ENCODE assay signal across 8 cellular contexts in genomic region chr4:24470681-24471622, GRCh38.
DNase-seq lines count a peak whose midpoint lies in the region; ATAC-seq and TF ChIP-seq lines count a peak whose summit lies in the region.

No MANE protein-coding gene starts in this region.

- no peaks in the 10 kb centered on the region for H4K20me1 ChIP-seq in GM23338 (replicated peaks; ENCODE audit: insufficient read depth)
- no peaks in the 10 kb centered on the region for H4K20me1 ChIP-seq in SU-DHL-6 (ENCODE audit: low read depth, low read length)

- no peaks in the 10 kb centered on the region for H3K9me3 ChIP-seq in SU-DHL-6 (ENCODE audit: insufficient read depth, low read length)

- peaks cover 36% of the 10 kb centered on the region for H3K27me3 ChIP-seq in GM23338 (ENCODE audit: insufficient read depth)
- no peaks in the 10 kb centered on the region for H3K27me3 ChIP-seq in SU-DHL-6 (ENCODE audit: low read length)

- peaks cover 13% of the 10 kb centered on the region for H3F3A ChIP-seq in GM23338 (replicated peaks; ENCODE audit: low read depth)
- H3F3A ChIP-seq in SU-DHL-6 (ENCODE audit: insufficient read depth), result no peaks in the 10 kb centered on the region

- H3K9me2 ChIP-seq in GM23338 (ENCODE audit: insufficient read depth) (no peaks in the 10 kb centered on the region), SU-DHL-6 (replicated peaks; ENCODE audit: insufficient read depth, low read length) (no peaks in the 10 kb centered on the region)

- H3K27ac ChIP-seq in GM23338 (ENCODE audit: low read depth) (no peak overlapping the region), SU-DHL-6 (ENCODE audit: low read depth, low read length) (no peak overlapping the region)

- no peaks in the 10 kb centered on the region; the same call in 2 of the 3 replicates for H3K36me3 Mint-ChIP-seq in GM23338 (ENCODE audit: low read depth)

- peaks cover 3% of the 10 kb centered on the region; the same call in 2 of the 3 replicates for H3K9me3 Mint-ChIP-seq in GM23338

- ATAC-seq in GM23338, result peak; percentile 11
- ATAC-seq in GM21619 (IDR thresholded peaks at IDR 0.05; ENCODE audit: unreplicated experiment), result no peak
- no peak for ATAC-seq in HG03469 (IDR thresholded peaks at IDR 0.05; ENCODE audit: unreplicated experiment)

- no peak overlapping the region for H3K9ac ChIP-seq in SU-DHL-6 (ENCODE audit: low read length)

- DNase-seq in AG20443 (ENCODE audit: low spot score) (peak; percentile 62), GM23338 (ENCODE audit: low spot score) (peak; percentile 60), cerebellar cortex (ENCODE audit: low spot score) (peak; percentile 48), left kidney (ENCODE audit: low read depth, low spot score) (peak; percentile 83)
- peak; percentile 14 to 26 (median 25) for DNase-seq in stimulated activated CD4-positive, alpha-beta T cell treated with anti-CD3 and anti-CD28 coated beads, TNF-alpha, amount 100 ng/mL, for 4 hours (ENCODE audit: low read depth in 3 of 3)

- H3K4me3 Mint-ChIP-seq in GM23338, result peak overlapping the region; percentile 94

- H3K27me3 Mint-ChIP-seq in GM23338 (ENCODE audit: insufficient read depth, low read depth, poor library complexity), result peaks cover 40% of the 10 kb centered on the region

- H3K4me2 ChIP-seq in GM23338 (peak overlapping the region; percentile 95), SU-DHL-6 (ENCODE audit: low read depth, low read length, poor library complexity, severe bottlenecking) (peak overlapping the region; percentile 74)

- H3K4me1 Mint-ChIP-seq in GM23338, result peaks cover 49% of the 10 kb centered on the region

- H2AFZ ChIP-seq in GM23338 (peak overlapping the region; percentile 24; the same call in 1 of the 2 replicates), SU-DHL-6 (ENCODE audit: low read depth, low read length, severe bottlenecking) (peak overlapping the region; percentile 82)

- H3K36me3 ChIP-seq in GM23338 (ENCODE audit: insufficient read depth) (no peaks in the 10 kb centered on the region), SU-DHL-6 (ENCODE audit: low read length) (no peaks in the 10 kb centered on the region)

- TF ChIP-seq CTCF in GM23338 (conservative IDR thresholded peaks at IDR 0.05; ENCODE audit: low read depth in 2 of 2) (peak; percentile 6 to 19; a peak in 1 of 4 replicates), SU-DHL-6 (IDR thresholded peaks at IDR 0.05; ENCODE audit: insufficient read depth, low read length, poor library complexity, severe bottlenecking) (no peak)

- H3K4me1 ChIP-seq in GM23338 (ENCODE audit: insufficient read depth), result peaks cover 45% of the 10 kb centered on the region

- H3K27ac Mint-ChIP-seq in GM23338, result no peak overlapping the region

- H3K79me2 ChIP-seq in GM23338 (replicated peaks; ENCODE audit: insufficient read depth) (no peaks in the 10 kb centered on the region; the same call in 1 of the 2 replicates), SU-DHL-6 (ENCODE audit: insufficient read depth, low read length) (no peaks in the 10 kb centered on the region)

- H3K4me3 ChIP-seq in GM23338 (peak overlapping the region; percentile 81), SU-DHL-6 (ENCODE audit: insufficient read depth, low read length, poor library complexity, severe bottlenecking) (peak overlapping the region; percentile 56)

TF ChIP-seq in GM23338, 12 proteins besides CTCF, POLR2A, EP300 and RAD21 (continues in another document):
- TF ChIP-seq CREB1 (CRISPR knock-in tag; IDR thresholded peaks at IDR 0.05; ENCODE audit: low read depth) (no peak), JUNB (IDR thresholded peaks at IDR 0.05; ENCODE audit: unreplicated experiment) (no peak), ZNF331 (CRISPR knock-in tag; IDR thresholded peaks at IDR 0.05; ENCODE audit: low read depth) (no peak), POLR2AphosphoS5 (IDR thresholded peaks at IDR 0.05; ENCODE audit: low read depth) (no peak), EZH2phosphoT487 (IDR thresholded peaks at IDR 0.05; ENCODE audit: unreplicated experiment) (no peak), EZH2 (IDR thresholded peaks at IDR 0.05; ENCODE audit: low read depth, unreplicated experiment) (no peak)
- TF ChIP-seq, protein P1, sequence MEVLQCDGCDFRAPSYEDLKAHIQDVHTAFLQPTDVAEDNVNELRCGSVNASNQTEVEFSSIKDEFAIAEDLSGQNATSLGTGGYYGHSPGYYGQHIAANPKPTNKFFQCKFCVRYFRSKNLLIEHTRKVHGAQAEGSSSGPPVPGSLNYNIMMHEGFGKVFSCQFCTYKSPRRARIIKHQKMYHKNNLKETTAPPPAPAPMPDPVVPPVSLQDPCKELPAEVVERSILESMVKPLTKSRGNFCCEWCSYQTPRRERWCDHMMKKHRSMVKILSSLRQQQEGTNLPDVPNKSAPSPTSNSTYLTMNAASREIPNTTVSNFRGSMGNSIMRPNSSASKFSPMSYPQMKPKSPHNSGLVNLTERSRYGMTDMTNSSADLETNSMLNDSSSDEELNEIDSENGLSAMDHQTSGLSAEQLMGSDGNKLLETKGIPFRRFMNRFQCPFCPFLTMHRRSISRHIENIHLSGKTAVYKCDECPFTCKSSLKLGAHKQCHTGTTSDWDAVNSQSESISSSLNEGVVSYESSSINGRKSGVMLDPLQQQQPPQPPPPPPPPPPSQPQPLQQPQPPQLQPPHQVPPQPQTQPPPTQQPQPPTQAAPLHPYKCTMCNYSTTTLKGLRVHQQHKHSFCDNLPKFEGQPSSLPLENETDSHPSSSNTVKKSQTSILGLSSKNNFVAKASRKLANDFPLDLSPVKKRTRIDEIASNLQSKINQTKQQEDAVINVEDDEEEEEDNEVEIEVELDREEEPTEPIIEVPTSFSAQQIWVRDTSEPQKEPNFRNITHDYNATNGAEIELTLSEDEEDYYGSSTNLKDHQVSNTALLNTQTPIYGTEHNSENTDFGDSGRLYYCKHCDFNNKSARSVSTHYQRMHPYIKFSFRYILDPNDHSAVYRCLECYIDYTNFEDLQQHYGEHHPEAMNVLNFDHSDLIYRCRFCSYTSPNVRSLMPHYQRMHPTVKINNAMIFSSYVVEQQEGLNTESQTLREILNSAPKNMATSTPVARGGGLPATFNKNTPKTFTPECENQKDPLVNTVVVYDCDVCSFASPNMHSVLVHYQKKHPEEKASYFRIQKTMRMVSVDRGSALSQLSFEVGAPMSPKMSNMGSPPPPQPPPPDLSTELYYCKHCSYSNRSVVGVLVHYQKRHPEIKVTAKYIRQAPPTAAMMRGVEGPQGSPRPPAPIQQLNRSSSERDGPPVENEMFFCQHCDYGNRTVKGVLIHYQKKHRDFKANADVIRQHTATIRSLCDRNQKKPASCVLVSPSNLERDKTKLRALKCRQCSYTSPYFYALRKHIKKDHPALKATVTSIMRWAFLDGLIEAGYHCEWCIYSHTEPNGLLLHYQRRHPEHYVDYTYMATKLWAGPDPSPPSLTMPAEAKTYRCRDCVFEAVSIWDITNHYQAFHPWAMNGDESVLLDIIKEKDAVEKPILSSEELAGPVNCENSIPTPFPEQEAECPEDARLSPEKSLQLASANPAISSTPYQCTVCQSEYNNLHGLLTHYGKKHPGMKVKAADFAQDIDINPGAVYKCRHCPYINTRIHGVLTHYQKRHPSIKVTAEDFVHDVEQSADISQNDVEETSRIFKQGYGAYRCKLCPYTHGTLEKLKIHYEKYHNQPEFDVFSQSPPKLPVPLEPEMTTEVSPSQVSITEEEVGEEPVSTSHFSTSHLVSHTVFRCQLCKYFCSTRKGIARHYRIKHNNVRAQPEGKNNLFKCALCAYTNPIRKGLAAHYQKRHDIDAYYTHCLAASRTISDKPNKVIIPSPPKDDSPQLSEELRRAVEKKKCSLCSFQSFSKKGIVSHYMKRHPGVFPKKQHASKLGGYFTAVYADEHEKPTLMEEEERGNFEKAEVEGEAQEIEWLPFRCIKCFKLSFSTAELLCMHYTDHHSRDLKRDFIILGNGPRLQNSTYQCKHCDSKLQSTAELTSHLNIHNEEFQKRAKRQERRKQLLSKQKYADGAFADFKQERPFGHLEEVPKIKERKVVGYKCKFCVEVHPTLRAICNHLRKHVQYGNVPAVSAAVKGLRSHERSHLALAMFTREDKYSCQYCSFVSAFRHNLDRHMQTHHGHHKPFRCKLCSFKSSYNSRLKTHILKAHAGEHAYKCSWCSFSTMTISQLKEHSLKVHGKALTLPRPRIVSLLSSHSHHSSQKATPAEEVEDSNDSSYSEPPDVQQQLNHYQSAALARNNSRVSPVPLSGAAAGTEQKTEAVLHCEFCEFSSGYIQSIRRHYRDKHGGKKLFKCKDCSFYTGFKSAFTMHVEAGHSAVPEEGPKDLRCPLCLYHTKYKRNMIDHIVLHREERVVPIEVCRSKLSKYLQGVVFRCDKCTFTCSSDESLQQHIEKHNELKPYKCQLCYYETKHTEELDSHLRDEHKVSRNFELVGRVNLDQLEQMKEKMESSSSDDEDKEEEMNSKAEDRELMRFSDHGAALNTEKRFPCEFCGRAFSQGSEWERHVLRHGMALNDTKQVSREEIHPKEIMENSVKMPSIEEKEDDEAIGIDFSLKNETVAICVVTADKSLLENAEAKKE (CRISPR knock-in tag; IDR thresholded peaks at IDR 0.05), result no peak
- TF ChIP-seq, protein P2, sequence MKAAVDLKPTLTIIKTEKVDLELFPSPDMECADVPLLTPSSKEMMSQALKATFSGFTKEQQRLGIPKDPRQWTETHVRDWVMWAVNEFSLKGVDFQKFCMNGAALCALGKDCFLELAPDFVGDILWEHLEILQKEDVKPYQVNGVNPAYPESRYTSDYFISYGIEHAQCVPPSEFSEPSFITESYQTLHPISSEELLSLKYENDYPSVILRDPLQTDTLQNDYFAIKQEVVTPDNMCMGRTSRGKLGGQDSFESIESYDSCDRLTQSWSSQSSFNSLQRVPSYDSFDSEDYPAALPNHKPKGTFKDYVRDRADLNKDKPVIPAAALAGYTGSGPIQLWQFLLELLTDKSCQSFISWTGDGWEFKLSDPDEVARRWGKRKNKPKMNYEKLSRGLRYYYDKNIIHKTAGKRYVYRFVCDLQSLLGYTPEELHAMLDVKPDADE (IDR thresholded peaks at IDR 0.05), result no peak

Comparison
In these comparisons a context has a peak if more than half of its experiments do, and no peak if none do; other contexts are left out.
1. DNase-seq: peak in every context shown above with its lines; median percentile 83 in left kidney; 62 in AG20443; 60 in GM23338; 48 in cerebellar cortex; 25 in stimulated activated CD4-positive, alpha-beta T cell treated with anti-CD3 and anti-CD28 coated beads, TNF-alpha, amount 100 ng/mL, for 4 hours.